9 cellular contexts compared by ENCODE assay signal in genomic region chr14:73180385-73180805, GRCh38. TPM values are rescaled to one million over a fixed set of nuclear protein-coding genes. Genes with fewer than 3 reads are reported as not detected.
DNase-seq lines count a peak whose midpoint lies in the region; ATAC-seq, FAIRE-seq and TF ChIP-seq lines count a peak whose summit lies in the region.
"Had no signal": no experiment of that assay in that cellular context is flagged by ENCODE, and none has a peak within 500 bp of the region (broad histone marks: within the 10 kb centered on the region; RNA-seq: fewer than 3 reads in every experiment).

No MANE protein-coding gene starts in this region.

- intact Hi-C loops in thyroid gland (cut with DNase I) = no loop called here

- H3K27me3 ChIP-seq in astrocyte (ENCODE audit: insufficient read depth, low read length) = no peaks in the 10 kb centered on the region
- no peaks in the 10 kb centered on the region for H3K27me3 ChIP-seq in right atrium auricular region
- H3K27me3 ChIP-seq in thyroid gland = no peaks in the 10 kb centered on the region
- H3K27me3 ChIP-seq in WERI-Rb-1 (ENCODE audit: insufficient read depth, low read depth, severe bottlenecking) = no peaks in the 10 kb centered on the region

- H3K79me2 ChIP-seq in astrocyte (ENCODE audit: insufficient read depth, low read length) = no peaks in the 10 kb centered on the region

- H3K4me1 ChIP-seq in astrocyte (ENCODE audit: insufficient read depth, low read length) = no peaks in the 10 kb centered on the region
- peaks cover 0 to 7% of the 10 kb centered on the region in 2 donors for H3K4me1 ChIP-seq in right atrium auricular region
- H3K4me1 ChIP-seq in thyroid gland = peaks cover 0 to 26% of the 10 kb centered on the region in 2 donors

- H3K9me3 Mint-ChIP-seq in astrocyte (ENCODE audit: unreplicated experiment) = no peaks in the 10 kb centered on the region

- FAIRE-seq in astrocyte (lab: Jason Lieb, UNC) = no peak
- FAIRE-seq: GM18507 had no signal

- H3K4me2 ChIP-seq in astrocyte (ENCODE audit: low read length) = no peak overlapping the region

- H3K4me3 Mint-ChIP-seq in astrocyte (ENCODE audit: unreplicated experiment) = no peak overlapping the region

- TF ChIP-seq CTCF in astrocyte (IDR thresholded peaks at IDR 0.05; ENCODE audit: insufficient read depth, low read depth, low read length) (no peak), right atrium auricular region (IDR thresholded peaks at IDR 0.05) (no peak), thyroid gland (IDR thresholded peaks at IDR 0.05) (no peak), WERI-Rb-1 (IDR thresholded peaks at IDR 0.05; ENCODE audit: low read depth, low read length) (no peak)

- no peak overlapping the region for H3K27ac Mint-ChIP-seq in astrocyte (ENCODE audit: unreplicated experiment)

- TF ChIP-seq POLR2A in thyroid gland (IDR thresholded peaks at IDR 0.05) = no peak

- peaks cover 16% of the 10 kb centered on the region for H3K36me3 Mint-ChIP-seq in astrocyte (ENCODE audit: low read depth, unreplicated experiment)

- no peak for ATAC-seq in GM18502 (IDR thresholded peaks at IDR 0.05; ENCODE audit: poor library complexity, unreplicated experiment)

- H3K9ac ChIP-seq in astrocyte (ENCODE audit: low read length) = no peak overlapping the region

- no peaks in the 10 kb centered on the region for H3K9me3 ChIP-seq in astrocyte (ENCODE audit: insufficient read depth, low read depth, low read length)
- H3K9me3 ChIP-seq in right atrium auricular region = no peaks in the 10 kb centered on the region
- no peaks in the 10 kb centered on the region for H3K9me3 ChIP-seq in thyroid gland
- no peaks in the 10 kb centered on the region for H3K9me3 ChIP-seq in WERI-Rb-1 (ENCODE audit: severe bottlenecking)

- H3K4me1 Mint-ChIP-seq in astrocyte (ENCODE audit: low read depth, unreplicated experiment) = no peaks in the 10 kb centered on the region

- H3K4me3 ChIP-seq in astrocyte (ENCODE audit: insufficient read depth, low read depth, low read length) (no peak overlapping the region), right atrium auricular region (no peak overlapping the region), thyroid gland (replicated peaks in 1 of 3) (no peak overlapping the region), WERI-Rb-1 (ENCODE audit: low read depth, low read length) (no peak overlapping the region)

- H2AFZ ChIP-seq in astrocyte (ENCODE audit: low read depth, low read length) = no peak overlapping the region

- no peak overlapping the region for H3K27ac ChIP-seq in astrocyte (ENCODE audit: low read depth, low read length)
- H3K27ac ChIP-seq in right atrium auricular region = peak overlapping the region; percentile 59 to 82
- peak overlapping the region in 2 of 3 donors; percentile 0 to 46 for H3K27ac ChIP-seq in thyroid gland
- no peak overlapping the region for H3K27ac ChIP-seq in WERI-Rb-1

- no peaks in the 10 kb centered on the region for H3K27me3 Mint-ChIP-seq in astrocyte (ENCODE audit: low read depth, unreplicated experiment)

- peak; percentile 49 to 57 for DNase-seq in Kasumi-1 (lab: John Stamatoyannopoulos, UW)
- DNase-seq in astrocyte (ENCODE audit: low read depth) = peak; percentile 53
- no peak for DNase-seq in right atrium auricular region (ENCODE audit: low spot score)
- no peak for DNase-seq in thyroid gland
- no peak for DNase-seq in WERI-Rb-1
- no peak for DNase-seq in pons (ENCODE audit: low spot score)
- DNase-seq: NCI-H345 had no signal

- H4K20me1 ChIP-seq in astrocyte (ENCODE audit: insufficient read depth, low read length) = peaks cover 5% of the 10 kb centered on the region

- peaks cover 5% of the 10 kb centered on the region for H3K36me3 ChIP-seq in astrocyte (ENCODE audit: insufficient read depth, low read length)
- H3K36me3 ChIP-seq in right atrium auricular region = peaks cover 17% of the 10 kb centered on the region
- H3K36me3 ChIP-seq in thyroid gland = no peaks in the 10 kb centered on the region
- peaks cover 17% of the 10 kb centered on the region for H3K36me3 ChIP-seq in WERI-Rb-1

RNA-seq across cellular contexts. Expression of gene PSEN1, which starts 44.1 kb away (rescaled TPM):
- total RNA-seq in astrocyte (89.5 and 91.1 TPM in 2 replicates), right atrium auricular region (10 to 100 TPM; 20.5 to 22.3 TPM), thyroid gland (100 to 1,000 TPM in 1 of 4 donors, 10 to 100 TPM in 3; 54.6 to 100 (median 68.1) TPM)

RNA-seq across cellular contexts. Expression of gene PAPLN, which starts 56.9 kb away (rescaled TPM):
- total RNA-seq in astrocyte (5.0 and 9.1 TPM in 2 replicates), right atrium auricular region (1 to 10 TPM; 5.1 to 6.7 TPM), thyroid gland (10 to 100 TPM; 23.2 to 82.8 (median 48.4) TPM)

Comparison
In these comparisons a context has a peak if more than half of its experiments do, and no peak if none do; other contexts are left out.
1. DNase-seq: peak in Kasumi-1 (2 of 2) and astrocyte (single experiment); none in right atrium auricular region (single experiment), thyroid gland (0 of 2), WERI-Rb-1 (single experiment) and pons (single experiment).
2. H3K27ac ChIP-seq: peak in right atrium auricular region (2 of 2) and thyroid gland (2 of 3); none in astrocyte (single experiment) and WERI-Rb-1 (single experiment).